Comparison of ENCODE assay signal across 23 cellular contexts in genomic region chr1:227365473-227366067, GRCh38.
"Had no signal": no experiment of that assay in that cellular context is flagged by ENCODE, and none has a peak within 500 bp of the region (broad histone marks: within the 10 kb centered on the region; RNA-seq: fewer than 3 reads in every experiment).

No MANE protein-coding gene starts in this region.

- H3K4me2 ChIP-seq: KMS-11 had no signal

- H3K9me3 ChIP-seq: SJSA1 had no signal

- FAIRE-seq: HepG2, RCC 7860 had no signal

- DNase-seq: IMR-90, Kasumi-1, MM.1S, NCI-H1092 treated with DMSO at 0.1 percent for 48 hours, NCI-H1436, NCI-H187, NCI-H2029, NCI-H2081 treated with DMSO at 0.1 percent for 48 hours, NCI-H2171, NCI-H226, NCI-H446, NCI-H510A, NCI-H524 treated with DMSO at 0.1 percent for 48 hours, NCI-H69, NCI-H774, Right ventricle myocardium superior, RPMI8226, SIG-M5 had no signal

- ATAC-seq: HepG2 had no signal

- H3K27me3 ChIP-seq: SJSA1 had no signal

- H3K27ac ChIP-seq: KMS-11, SJSA1, SK-N-MC had no signal

- H3K36me3 ChIP-seq: SJSA1 had no signal

- H3K4me3 ChIP-seq: SJSA1, SK-N-MC had no signal

- H3K9ac ChIP-seq: KMS-11 had no signal
